Comparison of ENCODE assay signal across 8 cellular contexts in the genomic region with DNA sequence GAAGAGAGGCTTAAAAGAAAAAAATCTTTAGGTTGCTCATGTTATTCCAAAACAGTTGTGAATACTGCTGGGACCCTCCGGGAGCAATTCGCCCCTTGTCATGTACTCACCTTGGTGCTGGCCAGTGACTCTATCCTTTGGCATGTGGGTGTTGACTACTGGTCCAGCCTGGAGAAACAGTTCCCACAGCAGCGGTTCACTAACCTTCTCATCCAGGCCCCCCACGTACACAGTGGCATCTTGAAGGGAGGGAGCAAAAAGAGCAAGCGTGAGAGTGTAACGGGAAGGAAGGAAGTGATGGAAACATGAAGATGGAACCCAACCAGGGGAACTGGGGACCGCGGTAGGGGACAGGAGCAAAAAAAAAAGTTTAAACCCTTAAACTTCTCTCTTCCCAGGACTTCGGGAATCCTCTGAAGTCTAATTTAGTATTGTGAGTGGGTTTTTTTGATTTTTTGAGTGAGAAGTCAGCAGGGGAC. TPM values are rescaled to one million over a fixed set of nuclear protein-coding genes. Genes with fewer than 3 reads are reported as not detected.
DNase-seq lines count a peak whose midpoint lies in the region; ATAC-seq, FAIRE-seq and TF ChIP-seq lines count a peak whose summit lies in the region.

No MANE protein-coding gene starts in this region.

- peak overlapping the region; percentile 91 for H3K4me3 Mint-ChIP-seq in progenitor cell of endocrine pancreas (ENCODE audit: low read depth)

- peaks cover 21% of the 10 kb centered on the region for H3K36me3 ChIP-seq in GM06990 (ENCODE audit: control insufficient read depth, insufficient read depth, low read length)

- TF ChIP-seq CTCF in GM06990 (IDR thresholded peaks at IDR 0.05; ENCODE audit: insufficient read depth, low read length, poor library complexity, severe bottlenecking) (no peak), progenitor cell of endocrine pancreas (IDR thresholded peaks at IDR 0.05; ENCODE audit: unreplicated experiment) (no peak)

- no peaks in the 10 kb centered on the region for H3K27me3 ChIP-seq in GM06990 (replicated peaks; ENCODE audit: control insufficient read depth, insufficient read depth, low read length)

- H3K27ac Mint-ChIP-seq in progenitor cell of endocrine pancreas, result peak overlapping the region; percentile 99

- FAIRE-seq in RCC 7860 (lab: Jason Lieb, UNC), result no peak

- H3K36me3 Mint-ChIP-seq in progenitor cell of endocrine pancreas (ENCODE audit: insufficient read depth), result peaks cover 26% of the 10 kb centered on the region

- H3K9me3 Mint-ChIP-seq in progenitor cell of endocrine pancreas (ENCODE audit: low read depth), result no peaks in the 10 kb centered on the region

- DNase-seq in GM06990 (ENCODE audit: extremely low read depth, insufficient read length), result no peak
- peak; percentile 45 for DNase-seq in RCC 7860 (ENCODE audit: low spot score)
- DNase-seq in progenitor cell of endocrine pancreas (ENCODE audit: low spot score, unreplicated experiment), result no peak
- no peak for DNase-seq in medulla oblongata (ENCODE audit: extremely low spot score)
- no peak for DNase-seq in dermis blood vessel endothelial cell
- no peak for DNase-seq in NCI-H2107 (lab: John Stamatoyannopoulos, UW)

- peaks cover 13% of the 10 kb centered on the region for H3K4me1 Mint-ChIP-seq in progenitor cell of endocrine pancreas (ENCODE audit: low read depth)

- peak overlapping the region; percentile 95 for H3K4me3 ChIP-seq in GM06990 (replicated peaks; ENCODE audit: low read depth, low read length)

- ATAC-seq in esophagus mucosa, result peak; percentile 24
- no peak for ATAC-seq in GM18867 (IDR thresholded peaks at IDR 0.05; ENCODE audit: unreplicated experiment)

- H3K27me3 Mint-ChIP-seq in progenitor cell of endocrine pancreas, result peaks cover 6% of the 10 kb centered on the region

RNA-seq across cellular contexts. Expression of a gene that starts 0.5 kb away (rescaled TPM):
- 36.5 TPM for total RNA-seq in esophagus mucosa
- 67.5 and 72.8 TPM in 2 replicates for total RNA-seq in progenitor cell of endocrine pancreas
- total RNA-seq in dermis blood vessel endothelial cell, result 7.8 and 16.3 TPM in 2 replicates

RNA-seq across cellular contexts. Expression of a gene that starts 9.5 kb away (rescaled TPM):
- total RNA-seq in esophagus mucosa (0.20 TPM), progenitor cell of endocrine pancreas (16.9 and 21.8 TPM in 2 replicates), dermis blood vessel endothelial cell (3.9 and 6.7 TPM in 2 replicates)

RNA-seq across cellular contexts. Expression of a gene that starts 9.6 kb away (rescaled TPM):
- total RNA-seq in esophagus mucosa, result 5.8 TPM
- total RNA-seq in progenitor cell of endocrine pancreas, result 8.5 and 10.6 TPM in 2 replicates
- 0.47 and 1.5 TPM in 2 replicates for total RNA-seq in dermis blood vessel endothelial cell

RNA-seq across cellular contexts. Expression of a gene that starts 27.7 kb away (rescaled TPM):
- total RNA-seq in esophagus mucosa (12.0 TPM), progenitor cell of endocrine pancreas (10.9 and 12.1 TPM in 2 replicates), dermis blood vessel endothelial cell (10.1 and 12.8 TPM in 2 replicates)
